ENCODE assay signal across 22 cellular contexts in the genomic region with DNA sequence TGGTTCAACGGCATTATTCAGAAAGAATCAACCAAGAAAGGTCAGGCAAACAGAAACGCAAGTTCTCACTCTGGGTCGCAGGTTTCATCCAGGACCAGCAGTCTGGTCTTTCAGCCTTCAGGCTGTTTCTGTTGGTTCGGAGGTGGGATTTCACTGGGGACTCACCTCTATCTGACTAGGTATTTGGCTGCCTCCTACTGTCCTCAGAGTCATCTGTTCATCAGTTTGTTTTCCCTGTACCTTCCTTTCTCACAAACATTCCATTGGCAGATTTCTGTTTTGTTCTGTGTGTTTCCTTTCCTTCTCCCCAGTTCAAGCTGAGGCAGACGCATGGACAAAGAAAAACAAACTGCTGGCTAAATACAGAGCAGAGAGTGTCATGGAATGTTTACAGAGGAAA.
"Had no signal": no experiment of that assay in that cellular context is flagged by ENCODE, and none has a peak within 500 bp of the region (broad histone marks: within the 10 kb centered on the region; RNA-seq: fewer than 3 reads in every experiment).

No MANE protein-coding gene starts in this region.

- H3K27me3 ChIP-seq: adrenal gland, right atrium auricular region, tibial nerve had no signal

- H3K27ac Mint-ChIP-seq: activated naive CD4-positive, alpha-beta T cell treated with anti-CD3 and anti-CD28 coated beads for 36 hours; activated naive CD8-positive, alpha-beta T cell treated with anti-CD3 and anti-CD28 coated beads for 36 hours; effector memory CD8-positive, alpha-beta T cell had no signal

- H3K4me3 Mint-ChIP-seq: activated naive CD4-positive, alpha-beta T cell treated with anti-CD3 and anti-CD28 coated beads for 36 hours; activated naive CD8-positive, alpha-beta T cell treated with anti-CD3 and anti-CD28 coated beads for 36 hours; brain; effector memory CD8-positive, alpha-beta T cell had no signal

- H3K36me3 Mint-ChIP-seq: brain had no signal

- H3K27me3 Mint-ChIP-seq: activated naive CD8-positive, alpha-beta T cell treated with anti-CD3 and anti-CD28 coated beads for 36 hours had no signal

- H3K4me3 ChIP-seq: adrenal gland, left ventricle myocardium inferior, lung, right atrium auricular region, tibial nerve had no signal

- H3K36me3 ChIP-seq: adrenal gland, left ventricle myocardium inferior, right atrium auricular region, tibial nerve had no signal

- H3K4me1 ChIP-seq: adrenal gland, left ventricle myocardium inferior, right atrium auricular region, tibial nerve had no signal

- H3K9ac ChIP-seq: parathyroid adenoma had no signal

- DNase-seq: activated effector memory CD4-positive, alpha-beta T cell treated with anti-CD3 and anti-CD28 coated beads, Interleukin-2, amount 50 U/mL, for 16 hours; activated naive CD4-positive, alpha-beta T cell treated with anti-CD3 and anti-CD28 coated beads for 36 hours; activated naive CD8-positive, alpha-beta T cell treated with anti-CD3 and anti-CD28 coated beads for 36 hours; activated T-cell treated with anti-CD3 and anti-CD28 coated beads for 4 hours; adrenal gland; cortex of kidney; effector memory CD8-positive, alpha-beta T cell; foreskin fibroblast; head of caudate nucleus; hippocampal formation; left ventricle myocardium inferior; nucleus accumbens; stimulated activated CD4-positive, alpha-beta T cell treated with anti-CD3 and anti-CD28 coated beads, Interleukin-15, amount 100 ng/mL, for 24 hours; stimulated activated CD4-positive, alpha-beta T cell treated with anti-CD3 and anti-CD28 coated beads, Interleukin-2, amount 100 ng/mL, for 24 hours; stimulated activated naive CD4-positive, alpha-beta T cell; T-helper 2 cell had no signal

- ATAC-seq: effector memory CD8-positive, alpha-beta T cell; esophagus mucosa had no signal

- H3K9me3 Mint-ChIP-seq: activated naive CD4-positive, alpha-beta T cell treated with anti-CD3 and anti-CD28 coated beads for 36 hours; activated naive CD8-positive, alpha-beta T cell treated with anti-CD3 and anti-CD28 coated beads for 36 hours had no signal

- H3K79me2 ChIP-seq: parathyroid adenoma had no signal

- H2AFZ ChIP-seq: parathyroid adenoma had no signal

- H3K27ac ChIP-seq: adrenal gland, left ventricle myocardium inferior, parathyroid adenoma, right atrium auricular region, tibial nerve had no signal

- H3K9me3 ChIP-seq: adrenal gland, right atrium auricular region had no signal
